ENCODE assay signal across 9 cellular contexts in the genomic region with DNA sequence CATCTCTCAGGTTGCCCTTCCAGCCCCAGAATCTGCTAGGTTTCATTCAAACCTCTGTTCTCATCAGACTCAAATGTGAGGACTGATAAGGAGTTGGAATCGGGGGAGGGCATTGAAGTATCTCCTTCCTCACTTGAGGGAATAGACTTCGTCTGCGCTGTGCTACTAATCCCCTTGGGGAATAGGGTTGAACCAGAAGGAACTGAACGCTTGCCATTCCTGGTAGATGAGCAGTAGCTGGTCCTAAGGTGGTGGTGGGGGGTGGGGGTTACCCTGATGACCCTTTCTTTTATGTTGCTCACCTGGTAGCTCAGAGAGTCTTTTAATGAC. TPM values are rescaled to one million over a fixed set of nuclear protein-coding genes. Genes with fewer than 3 reads are reported as not detected.
DNase-seq lines count a peak whose midpoint lies in the region; ATAC-seq and TF ChIP-seq lines count a peak whose summit lies in the region.
"Had no signal": no experiment of that assay in that cellular context is flagged by ENCODE, and none has a peak within 500 bp of the region (broad histone marks: within the 10 kb centered on the region; RNA-seq: fewer than 3 reads in every experiment).

No MANE protein-coding gene starts in this region.

- H3K4me1 ChIP-seq in SK-N-SH (ENCODE audit: control insufficient read depth in 1 of 2, insufficient read depth in 2 of 2, low read depth in 1 of 2, low read length in 1 of 2) = peaks cover 6 to 9% of the 10 kb centered on the region in 2 experiments; a peak in 2 of 4 replicates

- peak overlapping the region; percentile 70 for H3K4me2 ChIP-seq in SK-N-SH

- peak; percentile 18 for DNase-seq in NCI-H1436 (lab: John Stamatoyannopoulos, UW)
- DNase-seq in NCI-H1436 treated with DMSO at 0.1 percent for 48 hours (lab: John Stamatoyannopoulos, UW) = no peak
- DNase-seq in SK-N-SH = peak; percentile 8
- DNase-seq in fibroblast of the aortic adventitia (ENCODE audit: low read depth) = peak; percentile 35
- DNase-seq in stimulated activated naive B cell treated with anti-CD40 and anti-IgM and Interleukin-4, amounts not matched to agents 10 μg/mL and 1 μg/mL and 100 μg/mL, for 72 hours = no peak
- DNase-seq in foreskin melanocyte = no peak
- DNase-seq in stimulated activated CD8-positive, alpha-beta memory T cell treated with anti-CD3 and anti-CD28 coated beads, Interleukin-4, amount 100 ng/mL, for 48 hours = no peak

- H3K9me2 ChIP-seq in SK-N-SH = no peaks in the 10 kb centered on the region

- peak overlapping the region; percentile 47; the same call in 1 of the 2 replicates for H3K9ac ChIP-seq in SK-N-SH

- no peaks in the 10 kb centered on the region for H3F3A ChIP-seq in SK-N-SH (replicated peaks; ENCODE audit: insufficient read depth)

- CTCF ChIA-PET in SK-N-SH (lab: Yijun Ruan, JAX) = interaction anchor here (0.6 to 4.0 kb wide), 10 partner anchors 10 to 369 kb away, joined by 3 to 26 read pairs (median 4); no protein-coding TSS in a partner anchor

- H3K27me3 ChIP-seq in SK-N-SH (ENCODE audit: insufficient read depth) = peaks cover 17% of the 10 kb centered on the region; the same call in 1 of the 2 replicates
- H3K27me3 ChIP-seq: thyroid gland had no signal

- H3K79me2 ChIP-seq in SK-N-SH (ENCODE audit: insufficient read depth) = 0 out of 2 replicates have a peak, but pooled peaks cover 12% of the 10 kb centered on the region

- peaks cover 9 to 12% of the 10 kb centered on the region in 2 donors for H3K4me1 Mint-ChIP-seq in stimulated activated naive B cell treated with anti-CD40 and anti-IgM and Interleukin-4, amounts not matched to agents 10 μg/mL and 1 μg/mL and 100 μg/mL, for 72 hours

- H2AFZ ChIP-seq in SK-N-SH (ENCODE audit: low read depth) = peak overlapping the region; percentile 92

- H3K4me3 ChIP-seq in SK-N-SH (ENCODE audit: low read depth in 2 of 2, low read length in 1 of 2) (peak overlapping the region; percentile 60 to 64), fibroblast of the aortic adventitia (ENCODE audit: low read depth, low read length) (peak overlapping the region; percentile 73)

- peak overlapping the region; percentile 93 for H3K27ac Mint-ChIP-seq in stimulated activated naive B cell treated with anti-CD40 and anti-IgM and Interleukin-4, amounts not matched to agents 10 μg/mL and 1 μg/mL and 100 μg/mL, for 72 hours

- peaks cover 12 to 27% of the 10 kb centered on the region in 2 donors for H3K36me3 Mint-ChIP-seq in stimulated activated naive B cell treated with anti-CD40 and anti-IgM and Interleukin-4, amounts not matched to agents 10 μg/mL and 1 μg/mL and 100 μg/mL, for 72 hours

- no peaks in the 10 kb centered on the region for H4K20me1 ChIP-seq in SK-N-SH (ENCODE audit: insufficient read depth)

- no peak for TF ChIP-seq RAD21 in SK-N-SH (IDR thresholded peaks at IDR 0.05; ENCODE audit: low read length)

- TF ChIP-seq CTCF in SK-N-SH (IDR thresholded peaks at IDR 0.05) (no peak), fibroblast of the aortic adventitia (IDR thresholded peaks at IDR 0.05; ENCODE audit: insufficient read depth, low read length) (no peak)

- 41% methylated on average over 4 of the region's 4 CpGs for WGBS in SK-N-SH (ENCODE audit: low lambda C conversion rate)

- peak overlapping the region; percentile 78 to 99 for H3K4me3 Mint-ChIP-seq in stimulated activated naive B cell treated with anti-CD40 and anti-IgM and Interleukin-4, amounts not matched to agents 10 μg/mL and 1 μg/mL and 100 μg/mL, for 72 hours

- peaks cover 6% of the 10 kb centered on the region; the same call in 1 of the 2 replicates for H3K9me3 ChIP-seq in SK-N-SH
- H3K9me3 ChIP-seq: thyroid gland had no signal

- H3K27me3 Mint-ChIP-seq in stimulated activated naive B cell treated with anti-CD40 and anti-IgM and Interleukin-4, amounts not matched to agents 10 μg/mL and 1 μg/mL and 100 μg/mL, for 72 hours = peaks cover 0 to 7% of the 10 kb centered on the region in 2 donors

- H3K36me3 ChIP-seq in SK-N-SH (replicated peaks in 1 of 2; ENCODE audit: control insufficient read depth in 1 of 2, insufficient read depth in 2 of 2, low read length in 1 of 2) = no peaks in the 10 kb centered on the region
- H3K36me3 ChIP-seq: thyroid gland had no signal

- peak overlapping the region in 1 of 2 experiments; percentile 33; a peak in 1 of 4 replicates for H3K27ac ChIP-seq in SK-N-SH (ENCODE audit: low read depth in 2 of 2, low read length in 1 of 2)

- no peak for TF ChIP-seq EP300 in SK-N-SH (IDR thresholded peaks at IDR 0.05; ENCODE audit: borderline replicate concordance in 1 of 2, low read depth in 1 of 2, low read length in 1 of 2)

- ATAC-seq in stimulated activated naive B cell treated with anti-CD40 and anti-IgM and Interleukin-4, amounts not matched to agents 10 μg/mL and 1 μg/mL and 100 μg/mL, for 72 hours (replicated peaks) = no peak
- ATAC-seq in GM21825 (IDR thresholded peaks at IDR 0.05; ENCODE audit: unreplicated experiment) = no peak

- peaks cover 0 to 4% of the 10 kb centered on the region in 2 donors for H3K9me3 Mint-ChIP-seq in stimulated activated naive B cell treated with anti-CD40 and anti-IgM and Interleukin-4, amounts not matched to agents 10 μg/mL and 1 μg/mL and 100 μg/mL, for 72 hours

- POLR2A ChIA-PET in SK-N-SH (lab: Yijun Ruan, JAX) = interaction anchor here (0.7 kb wide), 1 partner anchor 15 kb away, joined by 3 read pairs; no protein-coding TSS in a partner anchor

TF ChIP-seq in SK-N-SH, 30 proteins besides CTCF, POLR2A, EP300 and RAD21:
- TF ChIP-seq, protein P1, sequence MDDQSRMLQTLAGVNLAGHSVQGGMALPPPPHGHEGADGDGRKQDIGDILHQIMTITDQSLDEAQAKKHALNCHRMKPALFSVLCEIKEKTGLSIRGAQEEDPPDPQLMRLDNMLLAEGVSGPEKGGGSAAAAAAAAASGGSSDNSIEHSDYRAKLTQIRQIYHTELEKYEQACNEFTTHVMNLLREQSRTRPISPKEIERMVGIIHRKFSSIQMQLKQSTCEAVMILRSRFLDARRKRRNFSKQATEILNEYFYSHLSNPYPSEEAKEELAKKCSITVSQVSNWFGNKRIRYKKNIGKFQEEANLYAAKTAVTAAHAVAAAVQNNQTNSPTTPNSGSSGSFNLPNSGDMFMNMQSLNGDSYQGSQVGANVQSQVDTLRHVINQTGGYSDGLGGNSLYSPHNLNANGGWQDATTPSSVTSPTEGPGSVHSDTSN (IDR thresholded peaks at IDR 0.05) = no peak
- TF ChIP-seq RCOR1 (IDR thresholded peaks at IDR 0.05; ENCODE audit: low read length) (no peak), EZH2phosphoT487 (IDR thresholded peaks at IDR 0.05; ENCODE audit: borderline replicate concordance, low read depth) (no peak), TCF12 (IDR thresholded peaks at IDR 0.05) (peak; percentile 2; the same call in 1 of the 2 replicates), MEF2A (IDR thresholded peaks at IDR 0.05; ENCODE audit: borderline replicate concordance, low read depth) (no peak), JUND (IDR thresholded peaks at IDR 0.05) (no peak), USF2 (IDR thresholded peaks at IDR 0.05; ENCODE audit: borderline replicate concordance, low read depth, low read length) (no peak)
- TF ChIP-seq, protein P2, sequence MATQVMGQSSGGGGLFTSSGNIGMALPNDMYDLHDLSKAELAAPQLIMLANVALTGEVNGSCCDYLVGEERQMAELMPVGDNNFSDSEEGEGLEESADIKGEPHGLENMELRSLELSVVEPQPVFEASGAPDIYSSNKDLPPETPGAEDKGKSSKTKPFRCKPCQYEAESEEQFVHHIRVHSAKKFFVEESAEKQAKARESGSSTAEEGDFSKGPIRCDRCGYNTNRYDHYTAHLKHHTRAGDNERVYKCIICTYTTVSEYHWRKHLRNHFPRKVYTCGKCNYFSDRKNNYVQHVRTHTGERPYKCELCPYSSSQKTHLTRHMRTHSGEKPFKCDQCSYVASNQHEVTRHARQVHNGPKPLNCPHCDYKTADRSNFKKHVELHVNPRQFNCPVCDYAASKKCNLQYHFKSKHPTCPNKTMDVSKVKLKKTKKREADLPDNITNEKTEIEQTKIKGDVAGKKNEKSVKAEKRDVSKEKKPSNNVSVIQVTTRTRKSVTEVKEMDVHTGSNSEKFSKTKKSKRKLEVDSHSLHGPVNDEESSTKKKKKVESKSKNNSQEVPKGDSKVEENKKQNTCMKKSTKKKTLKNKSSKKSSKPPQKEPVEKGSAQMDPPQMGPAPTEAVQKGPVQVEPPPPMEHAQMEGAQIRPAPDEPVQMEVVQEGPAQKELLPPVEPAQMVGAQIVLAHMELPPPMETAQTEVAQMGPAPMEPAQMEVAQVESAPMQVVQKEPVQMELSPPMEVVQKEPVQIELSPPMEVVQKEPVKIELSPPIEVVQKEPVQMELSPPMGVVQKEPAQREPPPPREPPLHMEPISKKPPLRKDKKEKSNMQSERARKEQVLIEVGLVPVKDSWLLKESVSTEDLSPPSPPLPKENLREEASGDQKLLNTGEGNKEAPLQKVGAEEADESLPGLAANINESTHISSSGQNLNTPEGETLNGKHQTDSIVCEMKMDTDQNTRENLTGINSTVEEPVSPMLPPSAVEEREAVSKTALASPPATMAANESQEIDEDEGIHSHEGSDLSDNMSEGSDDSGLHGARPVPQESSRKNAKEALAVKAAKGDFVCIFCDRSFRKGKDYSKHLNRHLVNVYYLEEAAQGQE (IDR thresholded peaks at IDR 0.05; ENCODE audit: low read depth, low read length) = no peak
- TF ChIP-seq, protein P3, sequence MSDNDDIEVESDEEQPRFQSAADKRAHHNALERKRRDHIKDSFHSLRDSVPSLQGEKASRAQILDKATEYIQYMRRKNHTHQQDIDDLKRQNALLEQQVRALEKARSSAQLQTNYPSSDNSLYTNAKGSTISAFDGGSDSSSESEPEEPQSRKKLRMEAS (IDR thresholded peaks at IDR 0.05; ENCODE audit: low read depth) = no peak

RNA-seq across cellular contexts. Expression of gene SLC9A7, which starts 0.7 kb away (rescaled TPM):
- polyA plus RNA-seq in SK-N-SH (2012; rRNA removed) = 10.3 and 10.5 TPM in 2 replicates
- 6.4 and 8.5 TPM in 2 replicates for polyA plus RNA-seq in SK-N-SH (2012; cell fraction: cytosol; rRNA removed)
- 15.2 and 17.4 TPM in 2 replicates for polyA plus RNA-seq in SK-N-SH (2012; cell fraction: nucleus; rRNA removed)
- total RNA-seq in fibroblast of the aortic adventitia (ENCODE audit: low replicate concordance) = 8.0 and 63.2 TPM in 2 replicates

Comparison
In these comparisons a context has a peak if more than half of its experiments do, and no peak if none do; other contexts are left out.
1. DNase-seq: peak in NCI-H1436 (single experiment), SK-N-SH (single experiment) and fibroblast of the aortic adventitia (single experiment); none in NCI-H1436 treated with DMSO at 0.1 percent for 48 hours (single experiment), stimulated activated naive B cell treated with anti-CD40 and anti-IgM and Interleukin-4, amounts not matched to agents 10 μg/mL and 1 μg/mL and 100 μg/mL, for 72 hours (single experiment), foreskin melanocyte (single experiment) and stimulated activated CD8-positive, alpha-beta memory T cell treated with anti-CD3 and anti-CD28 coated beads, Interleukin-4, amount 100 ng/mL, for 48 hours (single experiment).